Comparison of ENCODE assay signal across 1 cellular context in the genomic region with DNA sequence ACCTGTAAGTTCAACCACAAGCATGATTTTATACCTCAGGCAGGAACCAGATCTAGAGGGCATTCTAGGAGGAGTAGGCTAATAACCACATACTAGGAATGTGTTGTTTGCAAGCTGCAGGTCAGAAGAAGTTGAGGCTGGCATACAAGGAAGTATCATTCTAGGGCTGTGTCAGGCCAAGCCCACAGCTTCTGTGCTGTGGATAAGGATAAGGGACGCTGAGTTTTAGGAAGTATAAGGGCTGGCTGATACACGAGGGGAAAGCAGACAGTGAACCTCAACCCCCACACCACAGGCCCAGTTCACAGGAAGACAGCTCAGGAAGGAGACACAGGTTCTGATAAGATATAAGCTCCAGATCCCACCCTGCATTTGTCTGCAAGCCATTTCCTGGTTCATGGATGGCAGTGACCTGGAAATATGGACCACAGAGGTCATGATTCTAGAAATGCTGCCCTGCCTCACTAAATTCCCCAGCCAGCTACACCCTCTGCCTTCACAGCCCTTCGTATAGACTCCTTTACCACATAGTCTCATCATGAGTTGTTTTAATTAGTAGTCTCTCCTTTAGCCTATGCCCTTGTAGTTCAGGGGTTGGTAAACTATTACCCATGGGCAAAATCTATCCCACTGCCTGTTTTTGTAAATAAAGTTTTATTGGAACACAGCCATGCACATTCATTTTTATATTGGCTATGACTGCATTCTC.
TF ChIP-seq lines count a peak whose summit lies in the region.

No MANE protein-coding gene starts in this region.

TF ChIP-seq in K562, 482 proteins besides CTCF, POLR2A, EP300 and RAD21 (continued from another document and continues in another):
- TF ChIP-seq, protein P1, sequence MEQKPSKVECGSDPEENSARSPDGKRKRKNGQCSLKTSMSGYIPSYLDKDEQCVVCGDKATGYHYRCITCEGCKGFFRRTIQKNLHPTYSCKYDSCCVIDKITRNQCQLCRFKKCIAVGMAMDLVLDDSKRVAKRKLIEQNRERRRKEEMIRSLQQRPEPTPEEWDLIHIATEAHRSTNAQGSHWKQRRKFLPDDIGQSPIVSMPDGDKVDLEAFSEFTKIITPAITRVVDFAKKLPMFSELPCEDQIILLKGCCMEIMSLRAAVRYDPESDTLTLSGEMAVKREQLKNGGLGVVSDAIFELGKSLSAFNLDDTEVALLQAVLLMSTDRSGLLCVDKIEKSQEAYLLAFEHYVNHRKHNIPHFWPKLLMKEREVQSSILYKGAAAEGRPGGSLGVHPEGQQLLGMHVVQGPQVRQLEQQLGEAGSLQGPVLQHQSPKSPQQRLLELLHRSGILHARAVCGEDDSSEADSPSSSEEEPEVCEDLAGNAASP (IDR thresholded peaks at IDR 0.05), result 0 out of 2 replicates have a peak, but pooled peaks have one; percentile 26
- TF ChIP-seq BRD4 (IDR thresholded peaks at IDR 0.05) (0 out of 2 replicates have a peak, but pooled peaks have one; percentile 49), HMG20B (CRISPR knock-in tag; IDR thresholded peaks at IDR 0.05) (no peak), MCM2 (IDR thresholded peaks at IDR 0.05; ENCODE audit: low read depth) (no peak), NUFIP1 (IDR thresholded peaks at IDR 0.05; ENCODE audit: partially characterized antibody) (no peak), CTBP1 (IDR thresholded peaks at IDR 0.05; ENCODE audit: borderline replicate concordance) (peak; percentile 88), SRSF3 (IDR thresholded peaks at IDR 0.05; ENCODE audit: insufficient read depth, low read length) (no peak), ATF3 (IDR thresholded peaks at IDR 0.05) (no peak), ATF3 (CRISPR knock-in tag; conservative IDR thresholded peaks at IDR 0.05) (no peak), MAFF (IDR thresholded peaks at IDR 0.05; ENCODE audit: low read length) (no peak; the same call in 1 of the 2 replicates), MTF1 (CRISPR knock-in tag; IDR thresholded peaks at IDR 0.05; ENCODE audit: borderline replicate concordance) (no peak), CBX3 (IDR thresholded peaks at IDR 0.05; ENCODE audit: borderline replicate concordance in 1 of 2, low read length in 2 of 2) (peak in 1 of 2 experiments; percentile 64; a peak in 2 of 3 replicates), RHOXF2B (CRISPR knock-in tag; conservative IDR thresholded peaks at IDR 0.05) (no peak), ZNF217 (CRISPR knock-in tag; IDR thresholded peaks at IDR 0.05) (no peak), SRSF9 (IDR thresholded peaks at IDR 0.05; ENCODE audit: borderline replicate concordance, low read depth, low read length) (no peak), ELK1 (CRISPR knock-in tag; IDR thresholded peaks at IDR 0.05) (no peak), SIRT6 (IDR thresholded peaks at IDR 0.05; ENCODE audit: low read depth, low read length) (no peak), KDM5B (IDR thresholded peaks at IDR 0.05; ENCODE audit: insufficient replicate concordance, low read depth, low read length) (peak; percentile 55), FOS (IDR thresholded peaks at IDR 0.05; ENCODE audit: extremely low read depth, insufficient read length) (no peak), ZNF184 (CRISPR knock-in tag; IDR thresholded peaks at IDR 0.05) (no peak), ZC3H4 (CRISPR knock-in tag; IDR thresholded peaks at IDR 0.05; ENCODE audit: borderline replicate concordance) (no peak), ZNF780A (CRISPR knock-in tag; IDR thresholded peaks at IDR 0.05) (no peak), ZC3H11A (IDR thresholded peaks at IDR 0.05; ENCODE audit: low read depth, low read length) (no peak), NKRF (IDR thresholded peaks at IDR 0.05; ENCODE audit: borderline replicate concordance) (no peak), ZFPM2 (CRISPR knock-in tag; IDR thresholded peaks at IDR 0.05) (no peak), ZNF347 (CRISPR knock-in tag; IDR thresholded peaks at IDR 0.05; ENCODE audit: low read depth) (no peak), ESRRB (CRISPR knock-in tag; IDR thresholded peaks at IDR 0.05; ENCODE audit: borderline replicate concordance) (no peak), ATF4 (CRISPR knock-in tag; IDR thresholded peaks at IDR 0.05) (no peak), KLF16 (IDR thresholded peaks at IDR 0.05) (peak; percentile 92), SMAD3 (CRISPR knock-in tag; conservative IDR thresholded peaks at IDR 0.05) (no peak), TCFL5 (CRISPR knock-in tag; conservative IDR thresholded peaks at IDR 0.05) (no peak), ARID4B (CRISPR knock-in tag; IDR thresholded peaks at IDR 0.05) (no peak), ZNF384 (IDR thresholded peaks at IDR 0.05; ENCODE audit: low read depth, low read length) (no peak), HEY1 (CRISPR knock-in tag; IDR thresholded peaks at IDR 0.05; ENCODE audit: borderline replicate concordance) (no peak), DDX20 (tag; IDR thresholded peaks at IDR 0.05; ENCODE audit: low read depth) (no peak), ZNF707 (CRISPR knock-in tag; conservative IDR thresholded peaks at IDR 0.05) (no peak), PRMT5 (CRISPR knock-in tag; IDR thresholded peaks at IDR 0.05) (no peak), PPARD (CRISPR knock-in tag; IDR thresholded peaks at IDR 0.05) (no peak), ZNF57 (CRISPR knock-in tag; IDR thresholded peaks at IDR 0.05) (no peak)
- TF ChIP-seq, protein P2, sequence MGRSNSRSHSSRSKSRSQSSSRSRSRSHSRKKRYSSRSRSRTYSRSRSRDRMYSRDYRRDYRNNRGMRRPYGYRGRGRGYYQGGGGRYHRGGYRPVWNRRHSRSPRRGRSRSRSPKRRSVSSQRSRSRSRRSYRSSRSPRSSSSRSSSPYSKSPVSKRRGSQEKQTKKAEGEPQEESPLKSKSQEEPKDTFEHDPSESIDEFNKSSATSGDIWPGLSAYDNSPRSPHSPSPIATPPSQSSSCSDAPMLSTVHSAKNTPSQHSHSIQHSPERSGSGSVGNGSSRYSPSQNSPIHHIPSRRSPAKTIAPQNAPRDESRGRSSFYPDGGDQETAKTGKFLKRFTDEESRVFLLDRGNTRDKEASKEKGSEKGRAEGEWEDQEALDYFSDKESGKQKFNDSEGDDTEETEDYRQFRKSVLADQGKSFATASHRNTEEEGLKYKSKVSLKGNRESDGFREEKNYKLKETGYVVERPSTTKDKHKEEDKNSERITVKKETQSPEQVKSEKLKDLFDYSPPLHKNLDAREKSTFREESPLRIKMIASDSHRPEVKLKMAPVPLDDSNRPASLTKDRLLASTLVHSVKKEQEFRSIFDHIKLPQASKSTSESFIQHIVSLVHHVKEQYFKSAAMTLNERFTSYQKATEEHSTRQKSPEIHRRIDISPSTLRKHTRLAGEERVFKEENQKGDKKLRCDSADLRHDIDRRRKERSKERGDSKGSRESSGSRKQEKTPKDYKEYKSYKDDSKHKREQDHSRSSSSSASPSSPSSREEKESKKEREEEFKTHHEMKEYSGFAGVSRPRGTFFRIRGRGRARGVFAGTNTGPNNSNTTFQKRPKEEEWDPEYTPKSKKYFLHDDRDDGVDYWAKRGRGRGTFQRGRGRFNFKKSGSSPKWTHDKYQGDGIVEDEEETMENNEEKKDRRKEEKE (IDR thresholded peaks at IDR 0.05; ENCODE audit: borderline replicate concordance in 1 of 2, control insufficient read depth in 1 of 2, low read depth in 2 of 2, low read length in 1 of 2), result 0 out of 4 replicates have a peak, but pooled peaks of 1 of the 2 experiments have one; percentile 35
- TF ChIP-seq, protein P3, sequence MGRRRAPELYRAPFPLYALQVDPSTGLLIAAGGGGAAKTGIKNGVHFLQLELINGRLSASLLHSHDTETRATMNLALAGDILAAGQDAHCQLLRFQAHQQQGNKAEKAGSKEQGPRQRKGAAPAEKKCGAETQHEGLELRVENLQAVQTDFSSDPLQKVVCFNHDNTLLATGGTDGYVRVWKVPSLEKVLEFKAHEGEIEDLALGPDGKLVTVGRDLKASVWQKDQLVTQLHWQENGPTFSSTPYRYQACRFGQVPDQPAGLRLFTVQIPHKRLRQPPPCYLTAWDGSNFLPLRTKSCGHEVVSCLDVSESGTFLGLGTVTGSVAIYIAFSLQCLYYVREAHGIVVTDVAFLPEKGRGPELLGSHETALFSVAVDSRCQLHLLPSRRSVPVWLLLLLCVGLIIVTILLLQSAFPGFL (CRISPR knock-in tag; IDR thresholded peaks at IDR 0.05), result no peak
- TF ChIP-seq, protein P4, sequence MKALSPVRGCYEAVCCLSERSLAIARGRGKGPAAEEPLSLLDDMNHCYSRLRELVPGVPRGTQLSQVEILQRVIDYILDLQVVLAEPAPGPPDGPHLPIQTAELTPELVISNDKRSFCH (CRISPR knock-in tag; IDR thresholded peaks at IDR 0.05), result no peak
- TF ChIP-seq, protein P4 (tag; IDR thresholded peaks at IDR 0.05), result peak; percentile 93
- TF ChIP-seq, protein P5, sequence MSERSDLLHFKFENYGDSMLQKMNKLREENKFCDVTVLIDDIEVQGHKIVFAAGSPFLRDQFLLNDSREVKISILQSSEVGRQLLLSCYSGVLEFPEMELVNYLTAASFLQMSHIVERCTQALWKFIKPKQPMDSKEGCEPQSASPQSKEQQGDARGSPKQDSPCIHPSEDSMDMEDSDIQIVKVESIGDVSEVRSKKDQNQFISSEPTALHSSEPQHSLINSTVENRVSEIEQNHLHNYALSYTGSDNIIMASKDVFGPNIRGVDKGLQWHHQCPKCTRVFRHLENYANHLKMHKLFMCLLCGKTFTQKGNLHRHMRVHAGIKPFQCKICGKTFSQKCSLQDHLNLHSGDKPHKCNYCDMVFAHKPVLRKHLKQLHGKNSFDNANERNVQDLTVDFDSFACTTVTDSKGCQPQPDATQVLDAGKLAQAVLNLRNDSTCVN (CRISPR knock-in tag; IDR thresholded peaks at IDR 0.05), result no peak
